In the genomic region with DNA sequence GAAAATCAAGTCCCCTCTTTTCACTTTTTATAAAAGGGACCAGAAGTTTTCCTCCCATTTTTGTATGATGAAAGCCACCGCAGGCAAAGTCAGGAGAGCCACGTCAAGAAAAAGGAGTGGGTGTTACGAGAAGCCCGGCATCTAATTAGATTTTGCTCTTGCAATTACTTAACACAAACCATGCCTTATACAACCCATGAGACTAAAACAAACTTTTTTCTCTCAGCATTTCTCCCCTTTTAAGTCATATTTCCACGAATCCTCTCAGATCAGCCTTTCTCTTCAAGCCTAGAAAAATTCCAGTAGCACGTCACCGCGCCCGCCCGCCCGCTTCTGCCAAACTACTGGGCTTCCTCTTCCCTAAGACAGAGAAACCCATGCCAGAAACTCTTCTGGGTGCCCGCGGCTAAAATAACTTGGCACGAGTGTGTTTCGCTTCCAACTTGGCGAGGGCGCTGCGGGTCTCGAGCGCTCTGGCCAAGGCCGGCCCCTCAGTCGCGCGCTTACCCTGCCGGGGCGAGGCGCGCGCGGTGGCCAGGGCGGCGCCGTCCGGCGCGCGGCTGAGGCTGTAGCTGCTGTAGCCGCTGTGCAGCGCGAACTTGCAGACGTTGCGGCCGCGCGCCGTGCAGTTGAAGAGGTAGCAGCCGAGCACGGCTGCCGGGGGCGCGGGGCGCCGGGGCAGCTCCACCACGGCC, we compare ENCODE assay signal across 8 cellular contexts. TPM values are rescaled to one million over a fixed set of nuclear protein-coding genes. Genes with fewer than 3 reads are reported as not detected.
DNase-seq lines count a peak whose midpoint lies in the region; ATAC-seq and TF ChIP-seq lines count a peak whose summit lies in the region.

No MANE protein-coding gene starts in this region.

- no peak for TF ChIP-seq POLR2A in uterus (IDR thresholded peaks at IDR 0.05)

- DNase-seq in BE2C, result peak; percentile 72
- DNase-seq in GM19238 (ENCODE audit: insufficient read length, low spot score), result peak; percentile 16
- peak; percentile 67 for DNase-seq in OCI-M1 (lab: John Stamatoyannopoulos, UW)
- DNase-seq in activated naive CD4-positive, alpha-beta T cell treated with anti-CD3 and anti-CD28 coated beads, Interleukin-2, amount 50 U/mL, for 72 hours (ENCODE audit: low spot score in 2 of 2), result peak in 1 of 2 donors; percentile 33
- peak; percentile 84 for DNase-seq in glomerular visceral epithelial cell (ENCODE audit: extremely low spot score)
- peak; percentile 49 to 58 for DNase-seq in uterus

- H3K36me3 Mint-ChIP-seq in activated naive CD4-positive, alpha-beta T cell treated with anti-CD3 and anti-CD28 coated beads, Interleukin-2, amount 50 U/mL, for 72 hours, result no peaks in the 10 kb centered on the region

- H3K27ac ChIP-seq in uterus, result peak overlapping the region; percentile 95 to 96

- H3K4me3 ChIP-seq in BE2C (ENCODE audit: low read depth, low read length) (peak overlapping the region; percentile 79), neuron (ENCODE audit: low read length) (peak overlapping the region; percentile 69), uterus (peak overlapping the region; percentile 44 to 86)

- no peak overlapping the region for H3K27ac Mint-ChIP-seq in activated naive CD4-positive, alpha-beta T cell treated with anti-CD3 and anti-CD28 coated beads, Interleukin-2, amount 50 U/mL, for 72 hours

- H3K9me3 ChIP-seq in BE2C, result no peaks in the 10 kb centered on the region
- no peaks in the 10 kb centered on the region for H3K9me3 ChIP-seq in neuron (ENCODE audit: low read length)
- H3K9me3 ChIP-seq in uterus, result no peaks in the 10 kb centered on the region

- H2AFZ ChIP-seq in neuron (ENCODE audit: low read depth, low read length), result peak overlapping the region; percentile 90

- peak; percentile 33 for ATAC-seq in HG03442 (IDR thresholded peaks at IDR 0.05; ENCODE audit: unreplicated experiment)
- ATAC-seq in activated naive CD4-positive, alpha-beta T cell treated with anti-CD3 and anti-CD28 coated beads, Interleukin-2, amount 50 U/mL, for 72 hours, result peak; percentile 27 to 36

- intact Hi-C loops in uterus (cut with DNase I; ENCODE audit: low total_unique reads), result no loop called here

- no peaks in the 10 kb centered on the region for H3K9me3 Mint-ChIP-seq in activated naive CD4-positive, alpha-beta T cell treated with anti-CD3 and anti-CD28 coated beads, Interleukin-2, amount 50 U/mL, for 72 hours

- TF ChIP-seq CTCF in BE2C (IDR thresholded peaks at IDR 0.05; ENCODE audit: low read depth, low read length), result no peak
- TF ChIP-seq CTCF in uterus (IDR thresholded peaks at IDR 0.05), result no peak

- no peaks in the 10 kb centered on the region for H3K36me3 ChIP-seq in BE2C
- no peaks in the 10 kb centered on the region for H3K36me3 ChIP-seq in neuron (ENCODE audit: insufficient read depth, low read length)
- H3K36me3 ChIP-seq in uterus, result no peaks in the 10 kb centered on the region

- H3K27me3 ChIP-seq in BE2C (no peaks in the 10 kb centered on the region), neuron (ENCODE audit: insufficient read depth, low read length) (no peaks in the 10 kb centered on the region), uterus (no peaks in the 10 kb centered on the region)

- H3K4me1 ChIP-seq in BE2C (0 out of 2 replicates have a peak, but pooled peaks cover 3% of the 10 kb centered on the region), neuron (ENCODE audit: insufficient read depth, low read length) (peaks cover 24% of the 10 kb centered on the region), uterus (peaks cover 0 to 3% of the 10 kb centered on the region in 2 donors)

RNA-seq across cellular contexts. Expression of gene LRP11, which starts 1.1 kb away (rescaled TPM):
- 4.3 TPM for polyA plus RNA-seq in BE2C (2012; ENCODE audit: insufficient read depth, insufficient read length, low read depth)
- total RNA-seq in activated naive CD4-positive, alpha-beta T cell treated with anti-CD3 and anti-CD28 coated beads, Interleukin-2, amount 50 U/mL, for 72 hours, result 1 to 10 TPM; 3.6 to 4.1 TPM
- 10 to 100 TPM; 22.0 to 61.7 (median 29.8) TPM for total RNA-seq in uterus

RNA-seq across cellular contexts. Expression of gene RAET1E, which starts 34.9 kb away (rescaled TPM):
- not detected for polyA plus RNA-seq in BE2C (2012; ENCODE audit: insufficient read depth, insufficient read length, low read depth)
- under 1 TPM in 1 of 2 donors, not detected in 1; 0.11 TPM for total RNA-seq in activated naive CD4-positive, alpha-beta T cell treated with anti-CD3 and anti-CD28 coated beads, Interleukin-2, amount 50 U/mL, for 72 hours
- under 1 TPM in 1 of 4 donors, not detected in 3; 0.55 TPM for total RNA-seq in uterus

RNA-seq across cellular contexts. Expression of gene RAET1G, which starts 59.9 kb away (rescaled TPM):
- polyA plus RNA-seq in BE2C (2012; ENCODE audit: insufficient read depth, insufficient read length, low read depth), result not detected
- total RNA-seq in activated naive CD4-positive, alpha-beta T cell treated with anti-CD3 and anti-CD28 coated beads, Interleukin-2, amount 50 U/mL, for 72 hours, result not detected
- total RNA-seq in uterus, result 1 to 10 TPM in 1 of 4 donors, not detected in 3; 1.4 TPM

Comparison
In these comparisons a context has a peak if more than half of its experiments do, and no peak if none do; other contexts are left out.
1. RNA of gene LRP11, which starts 1.1 kb away (total RNA-seq): 22.0 to 61.7 TPM in uterus; 3.6 to 4.1 TPM in activated naive CD4-positive, alpha-beta T cell treated with anti-CD3 and anti-CD28 coated beads, Interleukin-2, amount 50 U/mL, for 72 hours; every median in the first group is over 4 times any median in the second.
2. Peak in every context shown above with its lines, with median percentiles within 50 percentile points of each other: H3K4me3 ChIP-seq.